In genomic region chr18:75475228-75475627, GRCh38 we compare ENCODE assay signal across 18 cellular contexts. TPM values are rescaled to one million over a fixed set of nuclear protein-coding genes. Genes with fewer than 3 reads are reported as not detected.
A peak's percentile ranks its signal among the peaks of the same experiment; 100 is the strongest.
DNase-seq lines count a peak whose midpoint lies in the region; ATAC-seq and TF ChIP-seq lines count a peak whose summit lies in the region.
"Had no signal": no experiment of that assay in that cellular context is flagged by ENCODE, and none has a peak within 500 bp of the region (broad histone marks: within the 10 kb centered on the region; RNA-seq: fewer than 3 reads in every experiment).

No MANE protein-coding gene starts in this region.

- H3K9me3 ChIP-seq in breast epithelium (no peaks in the 10 kb centered on the region), tibial artery (no peaks in the 10 kb centered on the region)
- no peaks in the 10 kb centered on the region for H3K9me3 ChIP-seq in CD4-positive, alpha-beta T cell (ENCODE audit: control insufficient read depth, low read length)

- no peaks in the 10 kb centered on the region for H3K4me1 ChIP-seq in breast epithelium
- no peaks in the 10 kb centered on the region for H3K4me1 ChIP-seq in tibial artery

- H3K9me3 Mint-ChIP-seq in MCF 10A (ENCODE audit: unreplicated experiment), result no peaks in the 10 kb centered on the region
- H3K9me3 Mint-ChIP-seq in CD4-positive, alpha-beta T cell, result no peaks in the 10 kb centered on the region
- H3K9me3 Mint-ChIP-seq: naive thymus-derived CD8-positive, alpha-beta T cell had no signal

- TF ChIP-seq POLR2A in breast epithelium (IDR thresholded peaks at IDR 0.05), result no peak

- intact Hi-C loops in MCF 10A (cut with micrococcal nuclease) (loop anchor here (5.0 kb wide), 2 partner anchors 228 to 872 kb away; no protein-coding TSS in a partner anchor), breast epithelium (cut with DNase I; ENCODE audit: low total_unique reads) (no loop called here), tibial artery (cut with DNase I; ENCODE audit: low total_unique reads) (no loop called here)
- intact Hi-C loops in CD4-positive, alpha-beta T cell (cut with DNase I, micrococcal nuclease), result loop anchor here in 1 of 2 experiments (5.0 to 10.0 kb wide), 3 partner anchors 298 to 870 kb away; no protein-coding TSS in a partner anchor

- peaks cover 23% of the 10 kb centered on the region for H3K4me1 Mint-ChIP-seq in MCF 10A (ENCODE audit: insufficient read depth, unreplicated experiment)
- H3K4me1 Mint-ChIP-seq in CD4-positive, alpha-beta T cell (ENCODE audit: low read depth), result no peaks in the 10 kb centered on the region

- POLR2A ChIA-PET in MCF 10A (lab: Yijun Ruan, JAX), result interaction anchor here (0.7 to 1.4 kb wide), 4 partner anchors 188 to 754 kb away, joined by 3 to 6 read pairs (median 4); partner anchors contain the start of gene TSHZ1
- POLR2A ChIA-PET in CD4-positive, alpha-beta T cell (lab: Charles Lee), result no interaction called here

- BruUV-seq in MCF 10A (replicated peaks; lab: Mats Ljungman, UMichigan), result no TSS peak

- H3K4me3 ChIP-seq in breast epithelium (no peak overlapping the region), fibroblast of villous mesenchyme (ENCODE audit: low read depth, low read length) (no peak overlapping the region), tibial artery (no peak overlapping the region)
- H3K4me3 ChIP-seq: cardiac muscle cell, skin epidermis had no signal

- ATAC-seq in CD4-positive, alpha-beta T cell (ENCODE audit: poor library complexity), result no peak
- ATAC-seq: esophagus mucosa; naive thymus-derived CD8-positive, alpha-beta T cell had no signal

- TF ChIP-seq CTCF in MCF 10A (IDR thresholded peaks at IDR 0.05; ENCODE audit: unreplicated experiment) (no peak), breast epithelium (IDR thresholded peaks at IDR 0.05) (no peak), fibroblast of villous mesenchyme (IDR thresholded peaks at IDR 0.05; ENCODE audit: insufficient read depth, low read depth, low read length) (no peak), tibial artery (IDR thresholded peaks at IDR 0.05) (no peak)
- no peak for TF ChIP-seq CTCF in CD4-positive, alpha-beta T cell (IDR thresholded peaks at IDR 0.05)

- H3K27me3 Mint-ChIP-seq in MCF 10A (ENCODE audit: insufficient read depth, unreplicated experiment), result no peaks in the 10 kb centered on the region
- peaks cover 14% of the 10 kb centered on the region for H3K27me3 Mint-ChIP-seq in CD4-positive, alpha-beta T cell

- H3K27ac ChIP-seq in breast epithelium (no peak overlapping the region), tibial artery (no peak overlapping the region)
- no peak overlapping the region for H3K27ac ChIP-seq in CD4-positive, alpha-beta T cell (ENCODE audit: low read depth, low read length)
- H3K27ac ChIP-seq: cardiac muscle cell had no signal

- no peaks in the 10 kb centered on the region for H3K36me3 ChIP-seq in breast epithelium
- H3K36me3 ChIP-seq in tibial artery, result no peaks in the 10 kb centered on the region
- H3K36me3 ChIP-seq: cardiac muscle cell had no signal

- H3K27me3 ChIP-seq in breast epithelium (no peaks in the 10 kb centered on the region), tibial artery (no peaks in the 10 kb centered on the region)
- H3K27me3 ChIP-seq in CD4-positive, alpha-beta T cell (ENCODE audit: control insufficient read depth, insufficient read depth, low read length), result no peaks in the 10 kb centered on the region
- H3K27me3 ChIP-seq: cardiac muscle cell had no signal

- CTCF ChIA-PET in MCF 10A (lab: Yijun Ruan, JAX), result interaction anchor here (0.6 to 1.4 kb wide), 9 partner anchors 9 to 1006 kb away, joined by 3 to 6 read pairs (median 4); no protein-coding TSS in a partner anchor
- CTCF ChIA-PET in CD4-positive, alpha-beta T cell (lab: Charles Lee), result no interaction called here

- no peak overlapping the region for H3K4me3 Mint-ChIP-seq in MCF 10A (ENCODE audit: unreplicated experiment)
- no peak overlapping the region for H3K4me3 Mint-ChIP-seq in CD4-positive, alpha-beta T cell
- H3K4me3 Mint-ChIP-seq: naive thymus-derived CD8-positive, alpha-beta T cell had no signal

- H3K36me3 Mint-ChIP-seq in MCF 10A (ENCODE audit: insufficient read depth, unreplicated experiment), result no peaks in the 10 kb centered on the region
- H3K36me3 Mint-ChIP-seq in CD4-positive, alpha-beta T cell (ENCODE audit: low read depth), result no peaks in the 10 kb centered on the region
- H3K36me3 Mint-ChIP-seq: naive thymus-derived CD8-positive, alpha-beta T cell had no signal

- H3K27ac Mint-ChIP-seq in MCF 10A (ENCODE audit: low read depth, unreplicated experiment), result no peak overlapping the region
- H3K27ac Mint-ChIP-seq in CD4-positive, alpha-beta T cell, result no peak overlapping the region
- H3K27ac Mint-ChIP-seq: naive thymus-derived CD8-positive, alpha-beta T cell had no signal

- DNase-seq in MCF 10A (ENCODE audit: unreplicated experiment), result peak; percentile 70
- DNase-seq in breast epithelium (ENCODE audit: low spot score in 2 of 2), result no peak
- DNase-seq in amniotic epithelial cell (ENCODE audit: low read depth), result peak; percentile 82
- DNase-seq in fibroblast of villous mesenchyme (ENCODE audit: low read depth), result peak; percentile 83
- DNase-seq in tibial artery, result no peak
- DNase-seq in NCI-H82 treated with DMSO at 0.1 percent for 48 hours (lab: John Stamatoyannopoulos, UW; ENCODE audit: unreplicated experiment), result no peak
- DNase-seq in middle frontal gyrus (ENCODE audit: extremely low spot score, low spot score), result no peak
- DNase-seq in CD4-positive, alpha-beta T cell, result no peak
- DNase-seq: 8988T; activated T-cell treated with anti-CD3 and anti-CD28 coated beads, Interleukin-2, amount 50 U/mL, for 48 hours; naive thymus-derived CD8-positive, alpha-beta T cell; NCI-H1694; trophoblast cell had no signal

RNA-seq across cellular contexts. Expression of gene SMIM21, which starts 47.7 kb away (rescaled TPM):
- not detected in 2 replicates for total RNA-seq in MCF 10A (2022)
- not detected for total RNA-seq in breast epithelium
- total RNA-seq in fibroblast of villous mesenchyme, result not detected in 2 replicates
- not detected for total RNA-seq in CD4-positive, alpha-beta T cell
- total RNA-seq: cardiac muscle cell; esophagus mucosa; G401; kidney epithelial cell; naive thymus-derived CD8-positive, alpha-beta T cell had no signal

Comparison
In these comparisons a context has a peak if more than half of its experiments do, and no peak if none do; other contexts are left out.
1. DNase-seq: peak in MCF 10A (single experiment), amniotic epithelial cell (single experiment) and fibroblast of villous mesenchyme (single experiment); none in breast epithelium (0 of 2), tibial artery (0 of 2), NCI-H82 treated with DMSO at 0.1 percent for 48 hours (single experiment), middle frontal gyrus (single experiment) and CD4-positive, alpha-beta T cell (0 of 10).